Comparison of ENCODE assay signal across 15 cellular contexts in the genomic region with DNA sequence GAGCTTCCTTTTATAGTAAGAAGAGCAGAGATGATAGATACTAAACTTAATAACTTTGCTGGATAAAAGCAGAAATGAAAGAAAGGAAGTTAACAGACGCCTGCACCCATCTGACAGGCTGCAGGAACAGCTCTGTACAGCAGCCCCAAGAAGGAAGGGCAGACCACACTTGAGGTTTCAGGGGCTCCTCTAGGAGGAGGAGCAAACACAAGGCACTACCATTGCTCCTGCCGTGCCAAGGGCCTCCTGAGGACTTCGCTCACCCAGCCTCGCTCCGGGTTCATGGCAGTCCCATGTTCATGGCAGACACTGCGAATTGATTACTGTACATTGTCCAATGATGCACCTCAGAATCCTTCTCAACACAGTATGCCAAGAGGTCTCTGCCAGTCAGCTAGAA.
DNase-seq lines count a peak whose midpoint lies in the region; ATAC-seq, FAIRE-seq and TF ChIP-seq lines count a peak whose summit lies in the region.
"Had no signal": no experiment of that assay in that cellular context is flagged by ENCODE, and none has a peak within 500 bp of the region (broad histone marks: within the 10 kb centered on the region; RNA-seq: fewer than 3 reads in every experiment).

No MANE protein-coding gene starts in this region.

- H3K9me3 ChIP-seq in kidney (ENCODE audit: control insufficient read depth in 1 of 2, low read length in 2 of 2): no peaks in the 10 kb centered on the region
- H3K9me3 ChIP-seq: A549 had no signal

- FAIRE-seq in kidney (lab: Jason Lieb, UNC): no peak
- FAIRE-seq: A549, RCC 7860 had no signal

- H3K27me3 Mint-ChIP-seq in activated naive CD8-positive, alpha-beta T cell: no peaks in the 10 kb centered on the region
- no peaks in the 10 kb centered on the region for H3K27me3 Mint-ChIP-seq in activated naive CD8-positive, alpha-beta T cell treated with anti-CD3 and anti-CD28 coated beads, Interleukin-2, amount 50 U/mL, for 24 hours

- peak overlapping the region; percentile 34 for H3K27ac Mint-ChIP-seq in activated naive CD8-positive, alpha-beta T cell
- no peak overlapping the region for H3K27ac Mint-ChIP-seq in activated naive CD8-positive, alpha-beta T cell treated with anti-CD3 and anti-CD28 coated beads, Interleukin-2, amount 50 U/mL, for 24 hours

- H3K4me3 ChIP-seq in kidney (ENCODE audit: low read length in 2 of 2): no peak overlapping the region
- H3K4me3 ChIP-seq: A549 had no signal

- no peak overlapping the region for H3K9ac ChIP-seq in kidney (ENCODE audit: low read length in 2 of 2)

- H3K9me3 Mint-ChIP-seq in activated naive CD8-positive, alpha-beta T cell (ENCODE audit: low read depth): no peaks in the 10 kb centered on the region
- no peaks in the 10 kb centered on the region for H3K9me3 Mint-ChIP-seq in activated naive CD8-positive, alpha-beta T cell treated with anti-CD3 and anti-CD28 coated beads, Interleukin-2, amount 50 U/mL, for 24 hours
- H3K9me3 Mint-ChIP-seq: central memory CD8-positive, alpha-beta T cell had no signal

- peaks cover 35 to 44% of the 10 kb centered on the region in 2 donors for H3K4me1 ChIP-seq in kidney (ENCODE audit: control insufficient read depth in 1 of 2, insufficient read depth in 1 of 2, low read depth in 1 of 2, low read length in 2 of 2)
- H3K4me1 ChIP-seq: A549 had no signal

- TF ChIP-seq CTCF in kidney (IDR thresholded peaks at IDR 0.05; ENCODE audit: borderline replicate concordance, extremely low read depth, insufficient read depth): no peak

- peaks cover 16 to 24% of the 10 kb centered on the region in 2 donors for H3K36me3 ChIP-seq in kidney (ENCODE audit: control insufficient read depth in 1 of 2, insufficient read depth in 2 of 2, low read length in 2 of 2)

- peaks cover 10% of the 10 kb centered on the region for H3K4me1 Mint-ChIP-seq in activated naive CD8-positive, alpha-beta T cell (ENCODE audit: low read depth)
- H3K4me1 Mint-ChIP-seq in activated naive CD8-positive, alpha-beta T cell treated with anti-CD3 and anti-CD28 coated beads, Interleukin-2, amount 50 U/mL, for 24 hours: peaks cover 14% of the 10 kb centered on the region

- DNase-seq in activated naive CD8-positive, alpha-beta T cell treated with anti-CD3 and anti-CD28 coated beads, Interleukin-2, amount 50 U/mL, for 24 hours: no peak
- DNase-seq in SIG-M5 (lab: John Stamatoyannopoulos, UW): peak; percentile 17
- peak; percentile 26 for DNase-seq in kidney
- DNase-seq in substantia nigra (lab: John Stamatoyannopoulos, UW): peak in 9 of 49 donors; percentile 33 to 70 (median 54)
- no peak for DNase-seq in NCI-H2029 treated with DMSO at 0.1 percent for 48 hours (lab: John Stamatoyannopoulos, UW)
- no peak for DNase-seq in AG08396 (ENCODE audit: low spot score)
- DNase-seq: activated naive CD4-positive, alpha-beta T cell; MM.1S; NCI-H345; T-helper 2 cell had no signal

- no peak overlapping the region for H3K4me3 Mint-ChIP-seq in activated naive CD8-positive, alpha-beta T cell
- H3K4me3 Mint-ChIP-seq in activated naive CD8-positive, alpha-beta T cell treated with anti-CD3 and anti-CD28 coated beads, Interleukin-2, amount 50 U/mL, for 24 hours: no peak overlapping the region
- H3K4me3 Mint-ChIP-seq: central memory CD8-positive, alpha-beta T cell had no signal

- intact Hi-C loops in kidney (cut with DNase I): loop anchor here (5.0 to 10.0 kb wide), 2 partner anchors 118 to 186 kb away; a partner anchor contains a TSS

- H3K27ac ChIP-seq in kidney (ENCODE audit: low read depth in 2 of 2, low read length in 2 of 2) (no peak overlapping the region), substantia nigra (ENCODE audit: low read depth, low read length, poor library complexity, severe bottlenecking) (peak overlapping the region; percentile 82)
- H3K27ac ChIP-seq: A549 had no signal

- no peak for ATAC-seq in activated naive CD8-positive, alpha-beta T cell treated with anti-CD3 and anti-CD28 coated beads, Interleukin-2, amount 50 U/mL, for 24 hours
- ATAC-seq in GM18517 (IDR thresholded peaks at IDR 0.05; ENCODE audit: unreplicated experiment): no peak
- ATAC-seq: A549 had no signal

- peaks cover 5% of the 10 kb centered on the region for H3K36me3 Mint-ChIP-seq in activated naive CD8-positive, alpha-beta T cell
- H3K36me3 Mint-ChIP-seq in activated naive CD8-positive, alpha-beta T cell treated with anti-CD3 and anti-CD28 coated beads, Interleukin-2, amount 50 U/mL, for 24 hours (ENCODE audit: low read depth): no peaks in the 10 kb centered on the region

Comparison
In these comparisons a context has a peak if more than half of its experiments do, and no peak if none do; other contexts are left out.
1. DNase-seq: peak in SIG-M5 (single experiment) and kidney (single experiment); none in activated naive CD8-positive, alpha-beta T cell treated with anti-CD3 and anti-CD28 coated beads, Interleukin-2, amount 50 U/mL, for 24 hours (single experiment), NCI-H2029 treated with DMSO at 0.1 percent for 48 hours (single experiment) and AG08396 (single experiment).